1 cellular context compared by ENCODE assay signal in genomic region chr16:567362-568256, GRCh38.
TF ChIP-seq lines count a peak whose summit lies in the region.

No MANE protein-coding gene starts in this region.

TF ChIP-seq in IMR-90, 13 proteins besides CTCF, POLR2A, EP300 and RAD21 (continued from another document):
- TF ChIP-seq ELK1 (IDR thresholded peaks at IDR 0.05; ENCODE audit: borderline replicate concordance, low read depth, low read length) (no peak), CHD1 (IDR thresholded peaks at IDR 0.05; ENCODE audit: low read depth, low read length) (no peak), MXI1 (IDR thresholded peaks at IDR 0.05; ENCODE audit: borderline replicate concordance, low read depth, low read length) (no peak), RCOR1 (IDR thresholded peaks at IDR 0.05; ENCODE audit: insufficient replicate concordance, low read length) (no peak)
